In genomic region chr19:32971715-32972540, GRCh38 we compare ENCODE assay signal across 1 cellular context.
TF ChIP-seq lines count a peak whose summit lies in the region.

CEP89 (minus strand) TSS chr19:32971958; CDS start chr19:32971874, 84 bp downstream.
FAAP24 (plus strand) TSS chr19:32972242; CDS start chr19:32973197, 955 bp downstream.

TF ChIP-seq in H1, 55 proteins besides CTCF, POLR2A, EP300 and RAD21 (continued from another document):
- TF ChIP-seq SUZ12 (IDR thresholded peaks at IDR 0.05; ENCODE audit: low read length) (no peak), ATF3 (IDR thresholded peaks at IDR 0.05; ENCODE audit: insufficient read depth, low read depth, low read length) (no peak), ASH2L (IDR thresholded peaks at IDR 0.05; ENCODE audit: low read length) (peak; percentile 48), TAF1 (IDR thresholded peaks at IDR 0.05; ENCODE audit: low read depth, low read length) (peak; percentile 71), SP1 (IDR thresholded peaks at IDR 0.05; ENCODE audit: low read depth, low read length) (peak; percentile 100), SRF (IDR thresholded peaks at IDR 0.05; ENCODE audit: low read depth, low read length) (no peak), CREB1 (IDR thresholded peaks at IDR 0.05) (peak; percentile 70), TAF7 (optimal IDR thresholded peaks at IDR 0.05; ENCODE audit: borderline replicate concordance, low read depth, low read length) (peak; percentile 47), KDM5A (IDR thresholded peaks at IDR 0.05; ENCODE audit: low read length) (0 out of 2 replicates have a peak, but pooled peaks have one; percentile 56), SIX5 (IDR thresholded peaks at IDR 0.05; ENCODE audit: low read depth, low read length) (0 out of 2 replicates have a peak, but pooled peaks have one; percentile 1), KDM4A (IDR thresholded peaks at IDR 0.05; ENCODE audit: low read depth, low read length, severe bottlenecking) (peak; percentile 46), CHD2 (IDR thresholded peaks at IDR 0.05; ENCODE audit: low read length) (peak; percentile 94), SP2 (IDR thresholded peaks at IDR 0.05; ENCODE audit: low read length) (peak; percentile 75), YY1 (IDR thresholded peaks at IDR 0.05; ENCODE audit: low read depth, low read length) (no peak)
